Comparison of ENCODE assay signal across 1 cellular context in the genomic region with DNA sequence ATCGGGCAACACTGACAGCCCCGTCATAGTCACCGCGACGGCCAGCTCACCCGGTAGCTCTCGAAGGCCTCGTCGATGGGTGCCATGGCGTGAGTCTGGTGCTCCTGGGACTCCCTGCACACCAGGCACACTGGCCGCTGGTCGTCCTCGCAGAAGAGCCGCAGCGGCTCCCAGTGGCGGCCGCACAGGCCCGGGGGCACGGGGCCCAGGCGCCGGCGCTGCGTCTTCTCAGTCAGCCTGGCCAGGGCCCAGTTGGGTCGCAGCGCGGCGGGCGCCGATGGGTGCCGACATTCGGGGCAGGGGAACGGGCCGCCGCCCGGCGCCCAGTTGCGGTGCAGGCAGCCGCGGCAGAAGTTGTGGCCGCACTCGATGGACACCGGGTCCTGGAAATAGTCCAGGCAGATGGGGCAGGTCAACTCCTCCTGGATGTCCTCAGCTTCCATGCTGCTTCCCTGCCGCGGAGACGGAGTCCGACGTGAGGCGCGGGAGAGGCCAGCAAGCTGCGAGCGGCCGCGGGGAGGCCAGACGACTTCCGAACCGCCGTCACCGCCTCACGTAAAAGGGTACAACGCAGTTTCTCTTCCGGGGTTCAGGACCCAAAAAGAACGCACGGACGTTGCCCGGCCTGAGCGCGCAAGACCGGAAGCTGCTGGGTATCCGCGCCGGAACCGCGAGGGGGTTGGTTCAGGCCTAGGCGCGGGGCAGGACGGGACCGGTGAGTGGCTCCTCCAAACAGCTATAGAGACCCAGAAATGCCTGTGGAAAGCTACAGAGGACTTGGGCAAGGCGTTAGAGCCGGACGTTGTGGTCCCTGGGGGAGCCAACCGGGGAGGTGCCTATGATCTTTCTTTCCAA.
TF ChIP-seq lines count a peak whose summit lies in the region.

A gene with protein sequence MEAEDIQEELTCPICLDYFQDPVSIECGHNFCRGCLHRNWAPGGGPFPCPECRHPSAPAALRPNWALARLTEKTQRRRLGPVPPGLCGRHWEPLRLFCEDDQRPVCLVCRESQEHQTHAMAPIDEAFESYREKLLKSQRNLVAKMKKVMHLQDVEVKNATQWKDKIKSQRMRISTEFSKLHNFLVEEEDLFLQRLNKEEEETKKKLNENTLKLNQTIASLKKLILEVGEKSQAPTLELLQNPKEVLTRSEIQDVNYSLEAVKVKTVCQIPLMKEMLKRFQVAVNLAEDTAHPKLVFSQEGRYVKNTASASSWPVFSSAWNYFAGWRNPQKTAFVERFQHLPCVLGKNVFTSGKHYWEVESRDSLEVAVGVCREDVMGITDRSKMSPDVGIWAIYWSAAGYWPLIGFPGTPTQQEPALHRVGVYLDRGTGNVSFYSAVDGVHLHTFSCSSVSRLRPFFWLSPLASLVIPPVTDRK (minus strand): TSS at position 572 of the 855 bp plus-strand sequence. CDS start 129 bp downstream, at position 443.

TF ChIP-seq in WTC11, 78 proteins besides CTCF, POLR2A, EP300 and RAD21 (continued from another document):
- TF ChIP-seq, protein P1, sequence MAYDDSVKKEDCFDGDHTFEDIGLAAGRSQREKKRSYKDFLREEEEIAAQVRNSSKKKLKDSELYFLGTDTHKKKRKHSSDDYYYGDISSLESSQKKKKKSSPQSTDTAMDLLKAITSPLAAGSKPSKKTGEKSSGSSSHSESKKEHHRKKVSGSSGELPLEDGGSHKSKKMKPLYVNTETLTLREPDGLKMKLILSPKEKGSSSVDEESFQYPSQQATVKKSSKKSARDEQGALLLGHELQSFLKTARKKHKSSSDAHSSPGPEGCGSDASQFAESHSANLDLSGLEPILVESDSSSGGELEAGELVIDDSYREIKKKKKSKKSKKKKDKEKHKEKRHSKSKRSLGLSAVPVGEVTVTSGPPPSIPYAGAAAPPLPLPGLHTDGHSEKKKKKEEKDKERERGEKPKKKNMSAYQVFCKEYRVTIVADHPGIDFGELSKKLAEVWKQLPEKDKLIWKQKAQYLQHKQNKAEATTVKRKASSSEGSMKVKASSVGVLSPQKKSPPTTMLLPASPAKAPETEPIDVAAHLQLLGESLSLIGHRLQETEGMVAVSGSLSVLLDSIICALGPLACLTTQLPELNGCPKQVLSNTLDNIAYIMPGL (CRISPR knock-in tag; IDR thresholded peaks at IDR 0.05), result peak; percentile 49; the same call in 1 of the 2 replicates
- TF ChIP-seq RELA (CRISPR knock-in tag; IDR thresholded peaks at IDR 0.05; ENCODE audit: borderline replicate concordance) (peak; percentile 49; the same call in 1 of the 2 replicates), TCF7 (CRISPR knock-in tag; IDR thresholded peaks at IDR 0.05; ENCODE audit: low read depth) (no peak), GRHL2 (CRISPR knock-in tag; IDR thresholded peaks at IDR 0.05; ENCODE audit: insufficient replicate concordance, severe bottlenecking) (no peak), ZNF121 (CRISPR knock-in tag; IDR thresholded peaks at IDR 0.05) (no peak), ZNF263 (CRISPR knock-in tag; IDR thresholded peaks at IDR 0.05; ENCODE audit: low read depth) (no peak), NR2C2 (CRISPR knock-in tag; IDR thresholded peaks at IDR 0.05) (peak; percentile 10; the same call in 1 of the 2 replicates), EMX1 (CRISPR knock-in tag; IDR thresholded peaks at IDR 0.05) (no peak), SMAD4 (CRISPR knock-in tag; IDR thresholded peaks at IDR 0.05) (no peak), JAZF1 (CRISPR knock-in tag; IDR thresholded peaks at IDR 0.05) (no peak), FOXK1 (CRISPR knock-in tag; IDR thresholded peaks at IDR 0.05) (peak; percentile 18; the same call in 1 of the 2 replicates), FOXJ3 (CRISPR knock-in tag; IDR thresholded peaks at IDR 0.05; ENCODE audit: borderline replicate concordance) (no peak), ZNF219 (CRISPR knock-in tag; IDR thresholded peaks at IDR 0.05; ENCODE audit: borderline replicate concordance) (no peak)
- TF ChIP-seq, protein P2, sequence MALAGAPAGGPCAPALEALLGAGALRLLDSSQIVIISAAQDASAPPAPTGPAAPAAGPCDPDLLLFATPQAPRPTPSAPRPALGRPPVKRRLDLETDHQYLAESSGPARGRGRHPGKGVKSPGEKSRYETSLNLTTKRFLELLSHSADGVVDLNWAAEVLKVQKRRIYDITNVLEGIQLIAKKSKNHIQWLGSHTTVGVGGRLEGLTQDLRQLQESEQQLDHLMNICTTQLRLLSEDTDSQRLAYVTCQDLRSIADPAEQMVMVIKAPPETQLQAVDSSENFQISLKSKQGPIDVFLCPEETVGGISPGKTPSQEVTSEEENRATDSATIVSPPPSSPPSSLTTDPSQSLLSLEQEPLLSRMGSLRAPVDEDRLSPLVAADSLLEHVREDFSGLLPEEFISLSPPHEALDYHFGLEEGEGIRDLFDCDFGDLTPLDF (CRISPR knock-in tag; IDR thresholded peaks at IDR 0.05), result no peak
- TF ChIP-seq, protein P3, sequence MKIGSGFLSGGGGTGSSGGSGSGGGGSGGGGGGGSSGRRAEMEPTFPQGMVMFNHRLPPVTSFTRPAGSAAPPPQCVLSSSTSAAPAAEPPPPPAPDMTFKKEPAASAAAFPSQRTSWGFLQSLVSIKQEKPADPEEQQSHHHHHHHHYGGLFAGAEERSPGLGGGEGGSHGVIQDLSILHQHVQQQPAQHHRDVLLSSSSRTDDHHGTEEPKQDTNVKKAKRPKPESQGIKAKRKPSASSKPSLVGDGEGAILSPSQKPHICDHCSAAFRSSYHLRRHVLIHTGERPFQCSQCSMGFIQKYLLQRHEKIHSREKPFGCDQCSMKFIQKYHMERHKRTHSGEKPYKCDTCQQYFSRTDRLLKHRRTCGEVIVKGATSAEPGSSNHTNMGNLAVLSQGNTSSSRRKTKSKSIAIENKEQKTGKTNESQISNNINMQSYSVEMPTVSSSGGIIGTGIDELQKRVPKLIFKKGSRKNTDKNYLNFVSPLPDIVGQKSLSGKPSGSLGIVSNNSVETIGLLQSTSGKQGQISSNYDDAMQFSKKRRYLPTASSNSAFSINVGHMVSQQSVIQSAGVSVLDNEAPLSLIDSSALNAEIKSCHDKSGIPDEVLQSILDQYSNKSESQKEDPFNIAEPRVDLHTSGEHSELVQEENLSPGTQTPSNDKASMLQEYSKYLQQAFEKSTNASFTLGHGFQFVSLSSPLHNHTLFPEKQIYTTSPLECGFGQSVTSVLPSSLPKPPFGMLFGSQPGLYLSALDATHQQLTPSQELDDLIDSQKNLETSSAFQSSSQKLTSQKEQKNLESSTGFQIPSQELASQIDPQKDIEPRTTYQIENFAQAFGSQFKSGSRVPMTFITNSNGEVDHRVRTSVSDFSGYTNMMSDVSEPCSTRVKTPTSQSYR (CRISPR knock-in tag; IDR thresholded peaks at IDR 0.05), result peak; percentile 63; the same call in 1 of the 2 replicates
- TF ChIP-seq, protein P4, sequence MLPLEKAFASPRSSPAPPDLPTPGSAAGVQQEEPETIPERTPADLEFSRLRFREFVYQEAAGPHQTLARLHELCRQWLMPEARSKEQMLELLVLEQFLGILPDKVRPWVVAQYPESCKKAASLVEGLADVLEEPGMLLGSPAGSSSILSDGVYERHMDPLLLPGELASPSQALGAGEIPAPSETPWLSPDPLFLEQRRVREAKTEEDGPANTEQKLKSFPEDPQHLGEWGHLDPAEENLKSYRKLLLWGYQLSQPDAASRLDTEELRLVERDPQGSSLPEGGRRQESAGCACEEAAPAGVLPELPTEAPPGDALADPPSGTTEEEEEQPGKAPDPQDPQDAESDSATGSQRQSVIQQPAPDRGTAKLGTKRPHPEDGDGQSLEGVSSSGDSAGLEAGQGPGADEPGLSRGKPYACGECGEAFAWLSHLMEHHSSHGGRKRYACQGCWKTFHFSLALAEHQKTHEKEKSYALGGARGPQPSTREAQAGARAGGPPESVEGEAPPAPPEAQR (CRISPR knock-in tag; IDR thresholded peaks at IDR 0.05), result no peak
- TF ChIP-seq, protein P5, sequence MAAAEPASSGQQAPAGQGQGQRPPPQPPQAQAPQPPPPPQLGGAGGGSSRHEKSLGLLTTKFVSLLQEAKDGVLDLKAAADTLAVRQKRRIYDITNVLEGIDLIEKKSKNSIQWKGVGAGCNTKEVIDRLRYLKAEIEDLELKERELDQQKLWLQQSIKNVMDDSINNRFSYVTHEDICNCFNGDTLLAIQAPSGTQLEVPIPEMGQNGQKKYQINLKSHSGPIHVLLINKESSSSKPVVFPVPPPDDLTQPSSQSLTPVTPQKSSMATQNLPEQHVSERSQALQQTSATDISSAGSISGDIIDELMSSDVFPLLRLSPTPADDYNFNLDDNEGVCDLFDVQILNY (CRISPR knock-in tag; IDR thresholded peaks at IDR 0.05), result peak; percentile 17; the same call in 1 of the 2 replicates
- TF ChIP-seq, protein P6, sequence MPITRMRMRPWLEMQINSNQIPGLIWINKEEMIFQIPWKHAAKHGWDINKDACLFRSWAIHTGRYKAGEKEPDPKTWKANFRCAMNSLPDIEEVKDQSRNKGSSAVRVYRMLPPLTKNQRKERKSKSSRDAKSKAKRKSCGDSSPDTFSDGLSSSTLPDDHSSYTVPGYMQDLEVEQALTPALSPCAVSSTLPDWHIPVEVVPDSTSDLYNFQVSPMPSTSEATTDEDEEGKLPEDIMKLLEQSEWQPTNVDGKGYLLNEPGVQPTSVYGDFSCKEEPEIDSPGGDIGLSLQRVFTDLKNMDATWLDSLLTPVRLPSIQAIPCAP (CRISPR knock-in tag; IDR thresholded peaks at IDR 0.05), result no peak
- TF ChIP-seq, protein P7, sequence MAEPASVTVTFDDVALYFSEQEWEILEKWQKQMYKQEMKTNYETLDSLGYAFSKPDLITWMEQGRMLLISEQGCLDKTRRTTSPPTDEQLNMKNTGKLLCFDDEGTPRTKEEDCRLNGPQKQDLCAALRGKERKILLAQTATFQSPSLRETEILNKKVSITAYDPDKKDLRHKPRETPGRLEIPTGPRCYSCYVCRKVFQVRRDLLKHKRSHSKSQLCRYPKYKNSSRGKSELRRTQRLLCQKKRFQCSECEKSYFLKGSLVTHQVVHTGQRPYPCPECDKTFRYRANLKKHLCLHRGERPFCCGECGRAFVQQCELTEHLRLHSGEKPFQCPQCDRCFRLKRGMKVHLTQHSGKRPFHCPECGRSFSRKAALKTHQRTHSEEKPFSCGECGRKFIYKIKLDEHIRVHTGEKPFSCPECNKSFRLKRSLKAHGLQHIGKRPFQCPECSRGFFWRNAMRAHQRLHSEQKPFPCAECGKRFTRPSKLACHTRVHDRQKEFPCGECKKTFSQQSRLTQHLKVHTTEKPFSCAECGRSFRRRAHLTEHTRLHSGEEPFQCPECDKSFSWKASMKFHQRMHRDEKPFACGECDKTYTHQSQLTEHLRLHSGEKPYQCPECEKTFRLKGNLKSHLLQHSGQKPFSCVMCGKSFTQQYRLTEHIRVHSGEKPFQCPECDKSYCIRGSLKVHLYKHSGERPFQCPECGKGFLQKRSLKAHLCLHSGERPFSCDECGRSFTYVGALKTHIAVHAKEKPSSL (CRISPR knock-in tag; conservative IDR thresholded peaks at IDR 0.05), result no peak
